In the genomic region with DNA sequence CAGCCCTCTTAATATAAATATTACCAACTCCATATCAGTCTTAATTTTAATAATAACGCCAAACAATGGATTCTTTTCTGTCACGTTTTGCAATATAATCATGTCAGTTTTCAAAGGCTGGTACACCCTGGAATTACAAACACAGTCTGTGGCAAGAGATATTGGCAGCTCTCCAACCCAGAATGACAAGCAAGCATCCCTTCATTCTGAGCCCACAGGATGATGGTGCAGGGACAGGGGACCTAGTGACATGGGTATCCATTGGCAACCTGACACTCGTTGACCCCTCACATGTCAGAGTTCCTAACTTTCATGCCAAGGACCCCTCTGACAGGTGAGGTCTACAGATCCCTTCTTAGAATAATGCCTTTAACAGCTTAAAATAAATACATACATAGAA, we compare ENCODE assay signal across 14 cellular contexts.
DNase-seq lines count a peak whose midpoint lies in the region; TF ChIP-seq lines count a peak whose summit lies in the region.
"Had no signal": no experiment of that assay in that cellular context is flagged by ENCODE, and none has a peak within 500 bp of the region (broad histone marks: within the 10 kb centered on the region; RNA-seq: fewer than 3 reads in every experiment).

No MANE protein-coding gene starts in this region.

- peaks cover 10% of the 10 kb centered on the region for H3K27me3 Mint-ChIP-seq in activated T-cell treated with anti-CD3 and anti-CD28 coated beads, Interleukin-2, amount 50 U/mL, for 24 hours
- H3K27me3 Mint-ChIP-seq in neural progenitor cell (ENCODE audit: insufficient read depth, low read depth), result no peaks in the 10 kb centered on the region

- peak; percentile 15 for DNase-seq in DMS153 (lab: John Stamatoyannopoulos, UW)
- peak; percentile 9 for DNase-seq in NB4 (ENCODE audit: low read depth)
- DNase-seq in SHP77 (lab: John Stamatoyannopoulos, UW), result peak; percentile 50 to 68
- peak; percentile 25 to 53 for DNase-seq in lung microvascular endothelial cell (ENCODE audit: low read depth in 2 of 2)
- DNase-seq in activated T-cell treated with anti-CD3 and anti-CD28 coated beads, Interleukin-2, amount 50 U/mL, for 24 hours, result no peak
- no peak for DNase-seq in UCSD-AML1 (lab: John Stamatoyannopoulos, UW; ENCODE audit: unreplicated experiment)
- no peak for DNase-seq in AG20443 (ENCODE audit: low spot score)
- DNase-seq in neural progenitor cell (ENCODE audit: low spot score), result no peak
- DNase-seq: central memory CD4-positive, alpha-beta T cell; foreskin fibroblast; mesendoderm; NCI-H226 had no signal

- H3K9me3 ChIP-seq in neural progenitor cell (ENCODE audit: low read depth), result no peaks in the 10 kb centered on the region

- H3K4me3 ChIP-seq in NB4 (ENCODE audit: low read depth, low read length), result no peak overlapping the region
- H3K4me3 ChIP-seq in neural progenitor cell, result no peak overlapping the region
- H3K4me3 ChIP-seq: smooth muscle cell had no signal

- no peak overlapping the region for H3K27ac Mint-ChIP-seq in activated T-cell treated with anti-CD3 and anti-CD28 coated beads, Interleukin-2, amount 50 U/mL, for 24 hours
- H3K27ac Mint-ChIP-seq in neural progenitor cell, result no peak overlapping the region
- H3K27ac Mint-ChIP-seq: T-helper 2 cell treated with Interferon-gamma antibody and Interleukin-4, amounts not matched to agents 5 μg/mL and 100 μg/mL, for 36 hours had no signal

- no peak overlapping the region for H2AFZ ChIP-seq in neural progenitor cell (replicated peaks)

- no peak for TF ChIP-seq POLR2A in NB4 (IDR thresholded peaks at IDR 0.05; ENCODE audit: extremely low read depth, insufficient read length)

- H3F3A ChIP-seq in neural progenitor cell (ENCODE audit: low read depth), result no peaks in the 10 kb centered on the region

- H3K79me2 ChIP-seq in neural progenitor cell (ENCODE audit: low read depth), result no peaks in the 10 kb centered on the region

- H3K9ac ChIP-seq in neural progenitor cell, result no peak overlapping the region

- no peaks in the 10 kb centered on the region for H3K36me3 ChIP-seq in neural progenitor cell

- H3K36me3 Mint-ChIP-seq in activated T-cell treated with anti-CD3 and anti-CD28 coated beads, Interleukin-2, amount 50 U/mL, for 24 hours (ENCODE audit: low read depth), result no peaks in the 10 kb centered on the region
- H3K36me3 Mint-ChIP-seq in neural progenitor cell, result no peaks in the 10 kb centered on the region

- no peaks in the 10 kb centered on the region for H3K27me3 ChIP-seq in neural progenitor cell

- H3K4me1 ChIP-seq in neural progenitor cell, result peaks cover 19% of the 10 kb centered on the region

- no peaks in the 10 kb centered on the region for H3K9me3 Mint-ChIP-seq in activated T-cell treated with anti-CD3 and anti-CD28 coated beads, Interleukin-2, amount 50 U/mL, for 24 hours
- peaks cover 3% of the 10 kb centered on the region for H3K9me3 Mint-ChIP-seq in neural progenitor cell
- H3K9me3 Mint-ChIP-seq: T-helper 2 cell treated with Interferon-gamma antibody and Interleukin-4, amounts not matched to agents 5 μg/mL and 100 μg/mL, for 36 hours had no signal

- no peak for TF ChIP-seq CTCF in NB4 (IDR thresholded peaks at IDR 0.05; ENCODE audit: low read depth, low read length)
- TF ChIP-seq CTCF in neural progenitor cell (IDR thresholded peaks at IDR 0.05), result no peak

- H3K27ac ChIP-seq in neural progenitor cell, result no peak overlapping the region

- H3K4me3 Mint-ChIP-seq in activated T-cell treated with anti-CD3 and anti-CD28 coated beads, Interleukin-2, amount 50 U/mL, for 24 hours, result no peak overlapping the region
- H3K4me3 Mint-ChIP-seq in neural progenitor cell, result no peak overlapping the region
- H3K4me3 Mint-ChIP-seq: T-helper 2 cell treated with Interferon-gamma antibody and Interleukin-4, amounts not matched to agents 5 μg/mL and 100 μg/mL, for 36 hours had no signal

- no peaks in the 10 kb centered on the region for H4K20me1 ChIP-seq in neural progenitor cell (ENCODE audit: low read depth)

- H3K4me1 Mint-ChIP-seq in activated T-cell treated with anti-CD3 and anti-CD28 coated beads, Interleukin-2, amount 50 U/mL, for 24 hours (ENCODE audit: low read depth), result no peaks in the 10 kb centered on the region
- H3K4me1 Mint-ChIP-seq in neural progenitor cell, result peaks cover 46% of the 10 kb centered on the region

- no peak overlapping the region for H3K4me2 ChIP-seq in neural progenitor cell
- H3K4me2 ChIP-seq: smooth muscle cell had no signal

Comparison
In these comparisons a context has a peak if more than half of its experiments do, and no peak if none do; other contexts are left out.
1. DNase-seq: peak in DMS153 (single experiment), NB4 (single experiment), SHP77 (2 of 2) and lung microvascular endothelial cell (2 of 2); none in activated T-cell treated with anti-CD3 and anti-CD28 coated beads, Interleukin-2, amount 50 U/mL, for 24 hours (single experiment), UCSD-AML1 (single experiment), AG20443 (single experiment) and neural progenitor cell (single experiment).